ENCODE assay signal across 35 cellular contexts in genomic region chr15:67400890-67401289, GRCh38.
A peak's percentile ranks its signal among the peaks of the same experiment; 100 is the strongest.
DNase-seq lines count a peak whose midpoint lies in the region; FAIRE-seq and TF ChIP-seq lines count a peak whose summit lies in the region.
"Had no signal": no experiment of that assay in that cellular context is flagged by ENCODE, and none has a peak within 500 bp of the region (broad histone marks: within the 10 kb centered on the region; RNA-seq: fewer than 3 reads in every experiment).

No MANE protein-coding gene starts in this region.

- FAIRE-seq in endothelial cell of umbilical vein (lab: Jason Lieb, UNC): peak; percentile 26
- FAIRE-seq: A204.1, D721Med had no signal

- H3K4me3 ChIP-seq in endothelial cell of umbilical vein (replicated peaks in 1 of 3; ENCODE audit: insufficient read depth in 1 of 3, low read depth in 1 of 3, low read length in 3 of 3): no peak overlapping the region
- peak overlapping the region; percentile 47 for H3K4me3 ChIP-seq in neural cell (ENCODE audit: low read length)
- H3K4me3 ChIP-seq: A549; BLaER1; BLaER1 treated with 17β-estradiol and CSF1 and Interleukin-3, amounts not matched to agents 10 nM and 100 nM had no signal

- no peaks in the 10 kb centered on the region for H4K20me1 ChIP-seq in endothelial cell of umbilical vein (replicated peaks; ENCODE audit: control insufficient read depth, extremely low read depth, insufficient read depth, low read length)
- H4K20me1 ChIP-seq in neural cell (ENCODE audit: insufficient read depth): no peaks in the 10 kb centered on the region
- H4K20me1 ChIP-seq: BLaER1; BLaER1 treated with 17β-estradiol and CSF1 and Interleukin-3, amounts not matched to agents 10 nM and 100 nM had no signal

- H3K36me3 ChIP-seq in endothelial cell of umbilical vein (ENCODE audit: control insufficient read depth in 2 of 2, extremely low read depth in 1 of 2, insufficient read depth in 2 of 2, low read length in 2 of 2) (no peaks in the 10 kb centered on the region), neural cell (ENCODE audit: insufficient read depth, low read length) (no peaks in the 10 kb centered on the region)
- H3K36me3 ChIP-seq: BE2C; BLaER1; BLaER1 treated with 17β-estradiol and CSF1 and Interleukin-3, amounts not matched to agents 10 nM and 100 nM had no signal

- no peak overlapping the region for H3K9ac ChIP-seq in endothelial cell of umbilical vein (replicated peaks; ENCODE audit: extremely low read depth, insufficient read depth, low read length)
- H3K9ac ChIP-seq in neural cell (ENCODE audit: low read length): peak overlapping the region; percentile 6
- H3K9ac ChIP-seq: BLaER1; BLaER1 treated with 17β-estradiol and CSF1 and Interleukin-3, amounts not matched to agents 10 nM and 100 nM had no signal

- peaks cover 0 to 5% of the 10 kb centered on the region in 2 experiments for H3K27me3 ChIP-seq in endothelial cell of umbilical vein (ENCODE audit: control insufficient read depth in 2 of 2, insufficient read depth in 2 of 2, low read length in 2 of 2)
- no peaks in the 10 kb centered on the region for H3K27me3 ChIP-seq in neural cell (ENCODE audit: insufficient read depth, low read depth, low read length)
- H3K27me3 ChIP-seq: BE2C; BLaER1; BLaER1 treated with 17β-estradiol and CSF1 and Interleukin-3, amounts not matched to agents 10 nM and 100 nM had no signal

- TF ChIP-seq CTCF in endothelial cell of umbilical vein (IDR thresholded peaks at IDR 0.05; ENCODE audit: extremely low read depth in 1 of 2, insufficient read depth in 1 of 2, low read depth in 1 of 2, low read length in 2 of 2): no peak
- TF ChIP-seq CTCF in neural cell (IDR thresholded peaks at IDR 0.05; ENCODE audit: poor library complexity, severe bottlenecking): no peak

- H3K27ac ChIP-seq in endothelial cell of umbilical vein (ENCODE audit: insufficient read depth, low read depth, low read length) (no peak overlapping the region), neural cell (ENCODE audit: low read length) (peak overlapping the region; percentile 79)
- H3K27ac ChIP-seq: 22Rv1; A549; BLaER1; BLaER1 treated with 17β-estradiol and CSF1 and Interleukin-3, amounts not matched to agents 10 nM and 100 nM; C4-2B had no signal

- H3K9me3 ChIP-seq in endothelial cell of umbilical vein (replicated peaks; ENCODE audit: control insufficient read depth, insufficient read depth, low read length): no peaks in the 10 kb centered on the region
- H3K9me3 ChIP-seq in neural cell (ENCODE audit: low read length): no peaks in the 10 kb centered on the region
- H3K9me3 ChIP-seq: A549; BE2C; BLaER1; BLaER1 treated with 17β-estradiol and CSF1 and Interleukin-3, amounts not matched to agents 10 nM and 100 nM; Caco-2 had no signal

- no peaks in the 10 kb centered on the region for H3K79me2 ChIP-seq in endothelial cell of umbilical vein (ENCODE audit: control insufficient read depth, insufficient read depth, low read length)
- H3K79me2 ChIP-seq in neural cell (replicated peaks; ENCODE audit: insufficient read depth, low read length): no peaks in the 10 kb centered on the region

- H3K4me2 ChIP-seq in endothelial cell of umbilical vein (ENCODE audit: insufficient read depth, low read length): no peak overlapping the region
- peak overlapping the region; percentile 51 for H3K4me2 ChIP-seq in neural cell (ENCODE audit: low read length)
- H3K4me2 ChIP-seq: A549; BLaER1; BLaER1 treated with 17β-estradiol and CSF1 and Interleukin-3, amounts not matched to agents 10 nM and 100 nM had no signal

- intact Hi-C loops in endothelial cell of umbilical vein (cut with micrococcal nuclease): no loop called here

- CTCF ChIA-PET in endothelial cell of umbilical vein (lab: Charles Lee): interaction anchor here (1.4 to 1.7 kb wide), 2 partner anchors 123 to 436 kb away, joined by 3 to 5 read pairs; no protein-coding TSS in a partner anchor

- dilution Hi-C loops in endothelial cell of umbilical vein (cut with MboI; ENCODE audit: extremely low pct_ligation_motif_present, low sequenced_read_pairs): no loop called here

- no peaks in the 10 kb centered on the region for H3F3A ChIP-seq in neural cell (ENCODE audit: insufficient read depth, low read length, poor library complexity, severe bottlenecking)

- DNase-seq in cerebellar cortex (ENCODE audit: low spot score) (peak; percentile 58), dermis blood vessel endothelial cell (peak; percentile 53), endothelial cell of umbilical vein (ENCODE audit: low read depth, low spot score) (peak; percentile 52), RPMI8226 (no peak), nucleus accumbens (lab: John Stamatoyannopoulos, UW) (no peak), COLO829 (ENCODE audit: low spot score) (no peak)
- no peak for DNase-seq in activated CD8-positive, alpha-beta memory T cell treated with anti-CD3 and anti-CD28 coated beads for 24 hours
- DNase-seq: 8988T; ACHN; AML-193; BE2C; C1 segment of cervical spinal cord; Caco-2; Calu3; CD4-positive, alpha-beta memory T cell; CD4-positive, alpha-beta T cell; CD4-positive, CD25-positive, alpha-beta regulatory T cell; CD8-positive, alpha-beta memory T cell; CD8-positive, alpha-beta T cell; COR-L47; DMS 273 treated with DMSO at 0.1 percent for 48 hours; DMS153; DMS53; DMS79; DMS79 treated with DMSO at 0.1 percent for 48 hours; DND-41; EL had no signal

- POLR2A ChIA-PET in endothelial cell of umbilical vein (lab: Charles Lee): no interaction called here

- TF ChIP-seq RAD21 in neural cell (conservative IDR thresholded peaks at IDR 0.05): no peak

- no peak for TF ChIP-seq POLR2A in endothelial cell of umbilical vein (IDR thresholded peaks at IDR 0.05; ENCODE audit: low read depth, low read length)

- BruUV-seq in endothelial cell of umbilical vein (replicated peaks; lab: Mats Ljungman, UMichigan): no TSS peak

- H3K4me1 ChIP-seq in endothelial cell of umbilical vein (ENCODE audit: control insufficient read depth, extremely low read depth, insufficient read depth, low read length): no peaks in the 10 kb centered on the region
- H3K4me1 ChIP-seq: BE2C, BLaER1, Caco-2 had no signal

- peak; percentile 30 for TF ChIP-seq EP300 in neural cell (conservative IDR thresholded peaks at IDR 0.05; ENCODE audit: poor library complexity, severe bottlenecking)

- no peaks in the 10 kb centered on the region for H3K9me1 ChIP-seq in endothelial cell of umbilical vein (replicated peaks; ENCODE audit: control insufficient read depth, extremely low read depth, insufficient read depth, low read length)

- no peaks in the 10 kb centered on the region for H3K9me2 ChIP-seq in neural cell (ENCODE audit: insufficient read depth, low read length)

- H2AFZ ChIP-seq in endothelial cell of umbilical vein (ENCODE audit: low read depth, low read length) (no peak overlapping the region), neural cell (ENCODE audit: low read depth, low read length) (no peak overlapping the region)

TF ChIP-seq in endothelial cell of umbilical vein, 7 proteins besides CTCF, POLR2A, EP300 and RAD21:
- TF ChIP-seq EZH2 (IDR thresholded peaks at IDR 0.05; ENCODE audit: borderline replicate concordance, low read depth, low read length, severe bottlenecking) (no peak), FOS (IDR thresholded peaks at IDR 0.05; ENCODE audit: borderline replicate concordance, insufficient read depth, low read length) (no peak), MYC (IDR thresholded peaks at IDR 0.05; ENCODE audit: low read depth, low read length) (no peak), GATA2 (IDR thresholded peaks at IDR 0.05; ENCODE audit: insufficient read depth, insufficient read length, low read depth, low read length) (no peak), JUN (IDR thresholded peaks at IDR 0.05; ENCODE audit: borderline replicate concordance, insufficient read depth, insufficient read length, low read depth) (no peak), POLR2AphosphoS5 (IDR thresholded peaks at IDR 0.05; ENCODE audit: insufficient read depth, low read depth, low read length) (no peak)
- TF ChIP-seq, protein P1, sequence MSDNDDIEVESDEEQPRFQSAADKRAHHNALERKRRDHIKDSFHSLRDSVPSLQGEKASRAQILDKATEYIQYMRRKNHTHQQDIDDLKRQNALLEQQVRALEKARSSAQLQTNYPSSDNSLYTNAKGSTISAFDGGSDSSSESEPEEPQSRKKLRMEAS (IDR thresholded peaks at IDR 0.05; ENCODE audit: insufficient read depth, insufficient read length): no peak
TF ChIP-seq in endothelial cell of umbilical vein: peak in this region for 0.

TF ChIP-seq in neural cell, 6 proteins besides CTCF, POLR2A, EP300 and RAD21:
- TF ChIP-seq POLR2AphosphoS5 (IDR thresholded peaks at IDR 0.05) (peak; percentile 30), TAF1 (IDR thresholded peaks at IDR 0.05; ENCODE audit: low read depth) (no peak)

Comparison
In these comparisons a context has a peak if more than half of its experiments do, and no peak if none do; other contexts are left out.
1. DNase-seq: peak in cerebellar cortex (single experiment), dermis blood vessel endothelial cell (single experiment) and endothelial cell of umbilical vein (single experiment); none in activated CD8-positive, alpha-beta memory T cell treated with anti-CD3 and anti-CD28 coated beads for 24 hours (single experiment), RPMI8226 (single experiment), nucleus accumbens (0 of 56) and COLO829 (single experiment).